ENCODE assay signal across 9 cellular contexts in the genomic region with DNA sequence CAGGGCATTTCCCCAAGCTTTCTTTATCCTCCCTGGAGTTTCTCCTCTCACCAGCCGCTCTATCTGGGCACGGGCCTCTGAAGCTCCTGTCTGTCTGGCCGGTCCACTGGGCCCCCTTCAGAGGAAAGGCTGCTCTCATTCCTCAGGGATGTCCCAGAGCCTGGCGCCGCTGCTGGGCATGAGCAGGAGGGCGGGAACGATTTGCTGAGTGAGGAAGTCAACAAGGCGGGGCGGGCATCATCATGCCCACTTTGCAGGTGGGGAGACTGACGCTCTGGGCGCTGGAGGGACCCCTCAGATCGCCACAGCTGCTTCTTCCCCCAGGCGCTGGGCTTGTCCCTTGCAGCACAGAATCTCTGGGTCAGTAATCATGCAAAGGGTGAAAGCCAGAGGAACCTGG.
DNase-seq lines count a peak whose midpoint lies in the region; ATAC-seq, FAIRE-seq and TF ChIP-seq lines count a peak whose summit lies in the region.
"Had no signal": no experiment of that assay in that cellular context is flagged by ENCODE, and none has a peak within 500 bp of the region (broad histone marks: within the 10 kb centered on the region; RNA-seq: fewer than 3 reads in every experiment).

No MANE protein-coding gene starts in this region.

- peaks cover 8 to 16% (median 12%) of the 10 kb centered on the region in 3 donors for H3K27me3 Mint-ChIP-seq in immature natural killer cell (ENCODE audit: low read depth in 3 of 3)

- no peak overlapping the region for H2BK120ac ChIP-seq in H1 (replicated peaks; ENCODE audit: low read depth, low read length)

- no peaks in the 10 kb centered on the region for H3K36me3 Mint-ChIP-seq in immature natural killer cell

- DNase-seq in H1 (ENCODE audit: low read depth in 1 of 2, low spot score in 2 of 2): peak in 1 of 2 experiments; percentile 59
- DNase-seq in thoracic aorta (ENCODE audit: low spot score): no peak
- no peak for DNase-seq in OCI-M2 (lab: John Stamatoyannopoulos, UW; ENCODE audit: unreplicated experiment)
- DNase-seq in immature natural killer cell: no peak
- DNase-seq in HUDEP-2 (lab: John Stamatoyannopoulos, UW; ENCODE audit: unreplicated experiment in 76 of 76): no peak

- H3K4me3 ChIP-seq in KMS-11 (IDR thresholded peaks at IDR 0.05; ENCODE audit: insufficient read depth, low read depth, low read length): peak overlapping the region; percentile 41
- H3K4me3 ChIP-seq in H1 (ENCODE audit: extremely low read depth in 1 of 4, insufficient read depth in 2 of 4, low read depth in 3 of 4, low read length in 4 of 4): peak overlapping the region; percentile 36 to 61 (median 39)
- H3K4me3 ChIP-seq in liver (ENCODE audit: low read depth in 1 of 3, low read length in 3 of 3): peak overlapping the region in 2 of 3 donors; percentile 28 to 42
- H3K4me3 ChIP-seq in thoracic aorta: peak overlapping the region; percentile 60

- H4K5ac ChIP-seq in H1 (ENCODE audit: insufficient read length, low read depth, low read length): no peak overlapping the region

- FAIRE-seq in H1 (lab: Jason Lieb, UNC): no peak

- no peak overlapping the region for H4K91ac ChIP-seq in H1 (replicated peaks; ENCODE audit: insufficient read length, low read length)

- H2BK15ac ChIP-seq in H1 (ENCODE audit: low read length): no peak overlapping the region; the same call in 1 of the 2 replicates

- CTCF ChIA-PET in H1 (lab: Charles Lee; ENCODE audit: partially characterized antibody): interaction anchor here (0.6 to 5.1 kb wide), 40 partner anchors 10 to 871 kb away, joined by 3 to 31 read pairs (median 4); a partner anchor contains a TSS

- no peak overlapping the region for H3K14ac ChIP-seq in H1 (ENCODE audit: insufficient read length)

- no peak overlapping the region for H2AK5ac ChIP-seq in H1 (ENCODE audit: low read depth, low read length)

- TF ChIP-seq RAD21 in H1 (IDR thresholded peaks at IDR 0.05 in 1 of 2, conservative IDR thresholded peaks at IDR 0.05 in 1 of 2; ENCODE audit: low read depth in 2 of 2, low read length in 2 of 2) (no peak), liver (IDR thresholded peaks at IDR 0.05) (no peak)

- 31% methylated on average over 12 of the region's 13 CpGs; no CpG with 5 or more reads in 1 of the 2 experiments for WGBS in H1 (ENCODE audit: extremely low coverage in 1 of 2, insufficient coverage in 1 of 2, insufficient read length in 1 of 2, insufficient replicate concordance in 2 of 2, low coverage in 1 of 2, low lambda C conversion rate in 2 of 2, missing lambda C conversion rate in 1 of 2), 2 experiments
- WGBS in liver: 56% methylated on average over 13 of the region's 13 CpGs

- no peak overlapping the region for H3K4ac ChIP-seq in H1 (replicated peaks; ENCODE audit: insufficient read length, low read depth, low read length)

- POLR2A ChIA-PET in H1 (lab: Charles Lee; ENCODE audit: partially characterized antibody): interaction anchor here (1.5 kb wide), 1 partner anchor 8 kb away, joined by 4 read pairs; no protein-coding TSS in a partner anchor

- no peak for TF ChIP-seq EP300 in H1 (IDR thresholded peaks at IDR 0.05; ENCODE audit: borderline replicate concordance in 1 of 2, low read depth in 2 of 2, low read length in 2 of 2)

- H3K4me1 Mint-ChIP-seq in immature natural killer cell: no peaks in the 10 kb centered on the region

- no peak overlapping the region; the same call in 1 of the 2 replicates for H4K8ac ChIP-seq in H1 (ENCODE audit: extremely low read depth, insufficient read depth, low read length)

- peak overlapping the region; percentile 34 for H3K56ac ChIP-seq in H1 (replicated peaks; ENCODE audit: insufficient read length, low read depth, low read length)

- no peak overlapping the region for H2BK5ac ChIP-seq in H1 (ENCODE audit: low read depth, low read length)

- H3K27ac Mint-ChIP-seq in immature natural killer cell: no peak overlapping the region
- H3K27ac Mint-ChIP-seq: stimulated activated naive CD8-positive, alpha-beta T cell treated with anti-CD3 and anti-CD28 coated beads, Interleukin-15, Interleukin-2, amounts not matched to agents 100 ng/mL and 50 ng/mL, for 24 hours had no signal

- no peak overlapping the region for H2BK20ac ChIP-seq in H1 (ENCODE audit: low read length)

- no peak overlapping the region for H3K23ac ChIP-seq in H1 (ENCODE audit: insufficient read length)

- H3K27me3 ChIP-seq in KMS-11 (ENCODE audit: insufficient read depth, low read depth): no peaks in the 10 kb centered on the region
- H3K27me3 ChIP-seq in H1 (replicated peaks in 1 of 4; ENCODE audit: control insufficient read depth in 3 of 4, extremely low read depth in 1 of 4, insufficient read depth in 3 of 4, low read length in 3 of 4): peaks cover 0 to 4% (median 0%) of the 10 kb centered on the region in 4 experiments; a peak in 2 of 7 replicates
- H3K27me3 ChIP-seq in liver (ENCODE audit: control insufficient read depth in 4 of 4, insufficient read depth in 4 of 4, low read length in 3 of 4): peaks cover 0 to 2% (median 0%) of the 10 kb centered on the region in 4 donors
- no peaks in the 10 kb centered on the region for H3K27me3 ChIP-seq in thoracic aorta (replicated peaks; ENCODE audit: insufficient read depth)

- H2AFZ ChIP-seq in KMS-11 (ENCODE audit: low read depth) (peak overlapping the region; percentile 86), H1 (ENCODE audit: low read length) (peak overlapping the region; percentile 35; the same call in 1 of the 2 replicates)

- H3K27ac ChIP-seq in KMS-11 (no peak overlapping the region), H1 (ENCODE audit: low read depth, low read length) (no peak overlapping the region), liver (ENCODE audit: low read depth in 1 of 2, low read length in 2 of 2) (no peak overlapping the region), thoracic aorta (no peak overlapping the region)

- peak overlapping the region; percentile 28; the same call in 1 of the 2 replicates for H2BK12ac ChIP-seq in H1 (ENCODE audit: low read depth, low read length)

- H3K9me3 ChIP-seq in H1 (ENCODE audit: insufficient read depth in 2 of 2, low read depth in 1 of 2, low read length in 1 of 2) (no peaks in the 10 kb centered on the region), liver (ENCODE audit: control insufficient read depth in 4 of 4, low read length in 3 of 4) (no peaks in the 10 kb centered on the region), thoracic aorta (no peaks in the 10 kb centered on the region)

- H3K4me2 ChIP-seq in KMS-11 (peak overlapping the region; percentile 76), H1 (ENCODE audit: insufficient read depth in 1 of 2, low read depth in 2 of 2, low read length in 2 of 2) (peak overlapping the region; percentile 60 to 67)

- H3K36me3 ChIP-seq in KMS-11 (ENCODE audit: insufficient read depth): no peaks in the 10 kb centered on the region
- H3K36me3 ChIP-seq in H1 (ENCODE audit: control insufficient read depth in 2 of 4, insufficient read depth in 4 of 4, low read length in 3 of 4): no peaks in the 10 kb centered on the region
- no peaks in the 10 kb centered on the region for H3K36me3 ChIP-seq in liver (ENCODE audit: control insufficient read depth in 4 of 4, insufficient read depth in 3 of 4, low read depth in 1 of 4, low read length in 3 of 4)
- H3K36me3 ChIP-seq in thoracic aorta: no peaks in the 10 kb centered on the region

- peak overlapping the region; percentile 39; the same call in 1 of the 2 replicates for H3K9ac ChIP-seq in KMS-11
- H3K9ac ChIP-seq in H1 (replicated peaks in 1 of 4; ENCODE audit: extremely low read depth in 1 of 4, low read depth in 3 of 4, low read length in 3 of 4): no peak overlapping the region
- H3K9ac ChIP-seq in liver (ENCODE audit: low read depth in 1 of 2, low read length in 2 of 2): no peak overlapping the region

- peak overlapping the region; percentile 43; the same call in 1 of the 2 replicates for H3K18ac ChIP-seq in H1 (ENCODE audit: extremely low read depth, low read length)

- TF ChIP-seq POLR2A in H1 (IDR thresholded peaks at IDR 0.05; ENCODE audit: control extremely low read depth in 1 of 2, low read depth in 2 of 2, low read length in 2 of 2): no peak

- H3K79me2 ChIP-seq in KMS-11 (ENCODE audit: insufficient read depth, low read depth) (no peaks in the 10 kb centered on the region), H1 (ENCODE audit: control insufficient read depth in 1 of 2, insufficient read depth in 2 of 2, low read length in 2 of 2) (no peaks in the 10 kb centered on the region)

- H4K20me1 ChIP-seq in KMS-11 (ENCODE audit: insufficient read depth) (no peaks in the 10 kb centered on the region), H1 (replicated peaks in 1 of 2; ENCODE audit: control insufficient read depth in 1 of 2, insufficient read depth in 2 of 2, low read length in 2 of 2) (no peaks in the 10 kb centered on the region)

- peaks cover 7% of the 10 kb centered on the region; the same call in 1 of the 2 replicates for H3K23me2 ChIP-seq in H1 (ENCODE audit: low read depth, low read length)

- peaks cover 12% of the 10 kb centered on the region for H3K4me1 ChIP-seq in KMS-11 (ENCODE audit: low read depth, poor library complexity, severe bottlenecking)
- H3K4me1 ChIP-seq in H1 (replicated peaks in 1 of 4; ENCODE audit: control insufficient read depth in 3 of 4, insufficient read depth in 4 of 4, low read length in 3 of 4): peaks cover 0 to 7% (median 6%) of the 10 kb centered on the region in 4 experiments; a peak in 4 of 7 replicates
- H3K4me1 ChIP-seq in liver (ENCODE audit: control insufficient read depth in 4 of 4, insufficient read depth in 4 of 4, low read length in 3 of 4): peaks cover 4 to 21% (median 14%) of the 10 kb centered on the region in 4 donors
- H3K4me1 ChIP-seq in thoracic aorta (ENCODE audit: control insufficient read depth in 1 of 2, low read depth in 2 of 2): peaks cover 0 to 7% of the 10 kb centered on the region in 2 donors

- TF ChIP-seq CTCF in KMS-11 (conservative IDR thresholded peaks at IDR 0.05; ENCODE audit: low read depth, low read length): no peak
- no peak for TF ChIP-seq CTCF in H1 (IDR thresholded peaks at IDR 0.05; ENCODE audit: control extremely low read depth in 1 of 3, insufficient read depth in 1 of 3, low read depth in 1 of 3, low read length in 3 of 3)
- TF ChIP-seq CTCF in liver (IDR thresholded peaks at IDR 0.05; ENCODE audit: low read depth, low read length, missing input control): no peak
- TF ChIP-seq CTCF in thoracic aorta (IDR thresholded peaks at IDR 0.05): no peak

- H3K9me3 Mint-ChIP-seq in immature natural killer cell: no peaks in the 10 kb centered on the region
- H3K9me3 Mint-ChIP-seq: stimulated activated naive CD8-positive, alpha-beta T cell treated with anti-CD3 and anti-CD28 coated beads, Interleukin-15, Interleukin-2, amounts not matched to agents 100 ng/mL and 50 ng/mL, for 24 hours had no signal

- no peaks in the 10 kb centered on the region for H3K79me1 ChIP-seq in H1 (ENCODE audit: low read depth, low read length)

- H3K4me3 Mint-ChIP-seq in immature natural killer cell: no peak overlapping the region
- H3K4me3 Mint-ChIP-seq: stimulated activated naive CD8-positive, alpha-beta T cell treated with anti-CD3 and anti-CD28 coated beads, Interleukin-15, Interleukin-2, amounts not matched to agents 100 ng/mL and 50 ng/mL, for 24 hours had no signal

- ATAC-seq in thoracic aorta (ENCODE audit: insufficient number of reproducible peaks, low FRiP score, low read depth): no peak
- no peak for ATAC-seq in HG02852 (IDR thresholded peaks at IDR 0.05; ENCODE audit: unreplicated experiment)

TF ChIP-seq in liver, 16 proteins besides CTCF, POLR2A, EP300 and RAD21 (continues in another document):
- TF ChIP-seq HNF4A (conservative IDR thresholded peaks at IDR 0.05): no peak
